In genomic region chr6:49980898-49981297, GRCh38 we compare ENCODE assay signal across 15 cellular contexts. TPM values are rescaled to one million over a fixed set of nuclear protein-coding genes. Genes with fewer than 3 reads are reported as not detected.
DNase-seq lines count a peak whose midpoint lies in the region; ATAC-seq, FAIRE-seq and TF ChIP-seq lines count a peak whose summit lies in the region.
"Had no signal": no experiment of that assay in that cellular context is flagged by ENCODE, and none has a peak within 500 bp of the region (broad histone marks: within the 10 kb centered on the region; RNA-seq: fewer than 3 reads in every experiment).

No MANE protein-coding gene starts in this region.

- no peak for ATAC-seq in A549
- peak; percentile 51 for ATAC-seq in GM18873 (IDR thresholded peaks at IDR 0.05; ENCODE audit: low FRiP score, unreplicated experiment)
- peak; percentile 64 for ATAC-seq in HG02938 (IDR thresholded peaks at IDR 0.05; ENCODE audit: unreplicated experiment)
- ATAC-seq in GM21360 (IDR thresholded peaks at IDR 0.05; ENCODE audit: unreplicated experiment), result no peak
- ATAC-seq in activated CD8-positive, alpha-beta T cell treated with anti-CD3 and anti-CD28 coated beads for 36 hours, result no peak

- 0% methylated on average over 1 of the region's 1 CpG for WGBS in A549 (ENCODE audit: missing lambda C conversion rate)

- no peak for TF ChIP-seq POLR2A in A549 (IDR thresholded peaks at IDR 0.05; ENCODE audit: low read length)

- DNase-seq in A549 (ENCODE audit: low read depth in 1 of 2, low spot score in 1 of 2) (peak in 1 of 2 experiments; percentile 1), RPMI8226 (peak; percentile 3), medulla oblongata (ENCODE audit: extremely low spot score) (no peak), DMS153 treated with DMSO at 0.1 percent for 48 hours (lab: John Stamatoyannopoulos, UW; ENCODE audit: unreplicated experiment) (no peak)
- no peak for DNase-seq in activated CD8-positive, alpha-beta T cell treated with anti-CD3 and anti-CD28 coated beads for 36 hours
- DNase-seq: activated CD4-positive, alpha-beta T cell treated with anti-CD3 and anti-CD28 coated beads, Interleukin-2, amount 10 ng/mL, durations not matched to agents 24 days and 14 days; NCI-H1436; Peyer's patch; stimulated activated CD4-positive, alpha-beta T cell treated with anti-CD3 and anti-CD28 coated beads, Interleukin-1b, Interleukin-23, amount 100 ng/mL, for 48 hours had no signal

- no peaks in the 10 kb centered on the region for H3K9me3 ChIP-seq in A549
- H3K9me3 ChIP-seq: Peyer's patch had no signal

- no peaks in the 10 kb centered on the region for H3K4me1 Mint-ChIP-seq in activated CD8-positive, alpha-beta T cell treated with anti-CD3 and anti-CD28 coated beads for 36 hours (ENCODE audit: low read depth)

- FAIRE-seq in A549 (lab: Jason Lieb, UNC), result no peak
- FAIRE-seq: endothelial cell of umbilical vein, islet of Langerhans had no signal

- H3K27ac ChIP-seq in A549, result no peak overlapping the region
- H3K27ac ChIP-seq: Peyer's patch had no signal

- no peaks in the 10 kb centered on the region for H3K27me3 Mint-ChIP-seq in activated CD8-positive, alpha-beta T cell treated with anti-CD3 and anti-CD28 coated beads for 36 hours
- H3K27me3 Mint-ChIP-seq: activated CD4-positive, alpha-beta T cell treated with anti-CD3 and anti-CD28 coated beads, Interleukin-2, amount 10 ng/mL, durations not matched to agents 24 days and 14 days had no signal

- H3K4me3 Mint-ChIP-seq in activated CD8-positive, alpha-beta T cell treated with anti-CD3 and anti-CD28 coated beads for 36 hours, result no peak overlapping the region
- H3K4me3 Mint-ChIP-seq: activated CD4-positive, alpha-beta T cell treated with anti-CD3 and anti-CD28 coated beads, Interleukin-2, amount 10 ng/mL, durations not matched to agents 24 days and 14 days had no signal

- intact Hi-C loops in activated CD8-positive, alpha-beta T cell treated with anti-CD3 and anti-CD28 coated beads for 36 hours (cut with micrococcal nuclease), result no loop called here

- CTCF ChIA-PET in A549 (lab: Yijun Ruan, JAX), result no interaction called here
- CTCF ChIA-PET in activated CD8-positive, alpha-beta T cell treated with anti-CD3 and anti-CD28 coated beads for 36 hours (lab: Charles Lee), result no interaction called here

- H3K4me1 ChIP-seq in A549, result no peaks in the 10 kb centered on the region
- H3K4me1 ChIP-seq: Peyer's patch had no signal

- H3K9me3 Mint-ChIP-seq in activated CD8-positive, alpha-beta T cell treated with anti-CD3 and anti-CD28 coated beads for 36 hours, result peaks cover 5% of the 10 kb centered on the region
- H3K9me3 Mint-ChIP-seq: activated CD4-positive, alpha-beta T cell treated with anti-CD3 and anti-CD28 coated beads, Interleukin-2, amount 10 ng/mL, durations not matched to agents 24 days and 14 days had no signal

- no peak overlapping the region for H3K4me2 ChIP-seq in A549

- H3K4me3 ChIP-seq in A549, result no peak overlapping the region
- H3K4me3 ChIP-seq: Peyer's patch had no signal

- no peaks in the 10 kb centered on the region for H3K36me3 Mint-ChIP-seq in activated CD8-positive, alpha-beta T cell treated with anti-CD3 and anti-CD28 coated beads for 36 hours (ENCODE audit: low read depth)

- H3K27ac Mint-ChIP-seq in activated CD8-positive, alpha-beta T cell treated with anti-CD3 and anti-CD28 coated beads for 36 hours, result no peak overlapping the region
- H3K27ac Mint-ChIP-seq: activated CD4-positive, alpha-beta T cell treated with anti-CD3 and anti-CD28 coated beads, Interleukin-2, amount 10 ng/mL, durations not matched to agents 24 days and 14 days had no signal

- TF ChIP-seq CTCF in A549 (IDR thresholded peaks at IDR 0.05), result no peak
- no peak for TF ChIP-seq CTCF in activated CD8-positive, alpha-beta T cell treated with anti-CD3 and anti-CD28 coated beads for 36 hours (IDR thresholded peaks at IDR 0.05)

- POLR2A ChIA-PET in A549 (lab: Yijun Ruan, JAX), result no interaction called here
- POLR2A ChIA-PET in activated CD8-positive, alpha-beta T cell treated with anti-CD3 and anti-CD28 coated beads for 36 hours (lab: Charles Lee), result no interaction called here

- TF ChIP-seq EP300 in A549 (IDR thresholded peaks at IDR 0.05), result no peak

- TF ChIP-seq RAD21 in A549 (conservative IDR thresholded peaks at IDR 0.05 in 1 of 2, IDR thresholded peaks at IDR 0.05 in 1 of 2), result no peak

TF ChIP-seq in A549, 52 proteins besides CTCF, POLR2A, EP300 and RAD21:
- no peak for TF ChIP-seq EHMT2 (IDR thresholded peaks at IDR 0.05; ENCODE audit: low read depth)
- TF ChIP-seq MAFK (IDR thresholded peaks at IDR 0.05; ENCODE audit: partially characterized antibody), result peak; percentile 51

RNA-seq across cellular contexts. Expression of gene DEFB113, which starts 11.5 kb away (rescaled TPM):
- not detected in 2 replicates for polyA plus RNA-seq in A549 (2011; rRNA removed)
- polyA plus RNA-seq in A549 (2012; cell fraction: cytosol; rRNA removed), result not detected in 2 replicates
- not detected in 2 replicates for polyA plus RNA-seq in A549 (2012; cell fraction: nucleus; rRNA removed)
- not detected in 3 replicates for polyA plus RNA-seq in A549 (2017; fragmentation: RNase III; extraction: RNeasy Plus Mini Kit Qiagen cat#74134 plus additional on column Dnase treatment)
- polyA minus RNA-seq in A549 (2011; rRNA and poly(A)+ RNA removed), result not detected in 2 replicates
- total RNA-seq in activated CD8-positive, alpha-beta T cell treated with anti-CD3 and anti-CD28 coated beads for 36 hours, result not detected
- total RNA-seq: activated CD4-positive, alpha-beta T cell treated with anti-CD3 and anti-CD28 coated beads, Interleukin-2, amount 10 ng/mL, durations not matched to agents 24 days and 14 days; endothelial cell of umbilical vein; Peyer's patch had no signal
- polyA plus RNA-seq: adipose tissue, endothelial cell of umbilical vein had no signal

RNA-seq across cellular contexts. Expression of gene DEFB114, which starts 16.9 kb away (rescaled TPM):
- polyA plus RNA-seq in A549 (2011; rRNA removed), result not detected in 2 replicates
- polyA plus RNA-seq in A549 (2012; cell fraction: cytosol; rRNA removed), result not detected in 2 replicates
- polyA plus RNA-seq in A549 (2012; cell fraction: nucleus; rRNA removed), result not detected in 2 replicates
- polyA plus RNA-seq in A549 (2017; fragmentation: RNase III; extraction: RNeasy Plus Mini Kit Qiagen cat#74134 plus additional on column Dnase treatment), result not detected in 3 replicates
- not detected in 2 replicates for polyA minus RNA-seq in A549 (2011; rRNA and poly(A)+ RNA removed)
- total RNA-seq in activated CD8-positive, alpha-beta T cell treated with anti-CD3 and anti-CD28 coated beads for 36 hours, result not detected
- total RNA-seq: activated CD4-positive, alpha-beta T cell treated with anti-CD3 and anti-CD28 coated beads, Interleukin-2, amount 10 ng/mL, durations not matched to agents 24 days and 14 days; endothelial cell of umbilical vein; Peyer's patch had no signal
- polyA plus RNA-seq: adipose tissue, endothelial cell of umbilical vein had no signal

RNA-seq across cellular contexts. Expression of gene DEFB110, which starts 40.9 kb away (rescaled TPM):
- polyA plus RNA-seq in A549 (2011; rRNA removed) (not detected in 2 replicates), A549 (2017; fragmentation: RNase III; extraction: RNeasy Plus Mini Kit Qiagen cat#74134 plus additional on column Dnase treatment) (not detected in 3 replicates)
- polyA plus RNA-seq in A549 (2012; cell fraction: cytosol; rRNA removed), result not detected in 2 replicates
- not detected in 2 replicates for polyA plus RNA-seq in A549 (2012; cell fraction: nucleus; rRNA removed)
- not detected in 2 replicates for polyA minus RNA-seq in A549 (2011; rRNA and poly(A)+ RNA removed)
- total RNA-seq in activated CD8-positive, alpha-beta T cell treated with anti-CD3 and anti-CD28 coated beads for 36 hours, result not detected
- total RNA-seq: activated CD4-positive, alpha-beta T cell treated with anti-CD3 and anti-CD28 coated beads, Interleukin-2, amount 10 ng/mL, durations not matched to agents 24 days and 14 days; endothelial cell of umbilical vein; Peyer's patch had no signal
- polyA plus RNA-seq: adipose tissue, endothelial cell of umbilical vein had no signal

Comparison
In these comparisons a context has a peak if more than half of its experiments do, and no peak if none do; other contexts are left out.
1. ATAC-seq: peak in GM18873 (single experiment) and HG02938 (single experiment); none in A549 (0 of 2), GM21360 (single experiment) and activated CD8-positive, alpha-beta T cell treated with anti-CD3 and anti-CD28 coated beads for 36 hours (single experiment).